ENCODE assay signal across 1 cellular context in genomic region chr5:79111960-79112702, GRCh38.
TF ChIP-seq lines count a peak whose summit lies in the region.

No MANE protein-coding gene starts in this region.

TF ChIP-seq in K562, 482 proteins besides CTCF, POLR2A, EP300 and RAD21:
- TF ChIP-seq, protein P1, sequence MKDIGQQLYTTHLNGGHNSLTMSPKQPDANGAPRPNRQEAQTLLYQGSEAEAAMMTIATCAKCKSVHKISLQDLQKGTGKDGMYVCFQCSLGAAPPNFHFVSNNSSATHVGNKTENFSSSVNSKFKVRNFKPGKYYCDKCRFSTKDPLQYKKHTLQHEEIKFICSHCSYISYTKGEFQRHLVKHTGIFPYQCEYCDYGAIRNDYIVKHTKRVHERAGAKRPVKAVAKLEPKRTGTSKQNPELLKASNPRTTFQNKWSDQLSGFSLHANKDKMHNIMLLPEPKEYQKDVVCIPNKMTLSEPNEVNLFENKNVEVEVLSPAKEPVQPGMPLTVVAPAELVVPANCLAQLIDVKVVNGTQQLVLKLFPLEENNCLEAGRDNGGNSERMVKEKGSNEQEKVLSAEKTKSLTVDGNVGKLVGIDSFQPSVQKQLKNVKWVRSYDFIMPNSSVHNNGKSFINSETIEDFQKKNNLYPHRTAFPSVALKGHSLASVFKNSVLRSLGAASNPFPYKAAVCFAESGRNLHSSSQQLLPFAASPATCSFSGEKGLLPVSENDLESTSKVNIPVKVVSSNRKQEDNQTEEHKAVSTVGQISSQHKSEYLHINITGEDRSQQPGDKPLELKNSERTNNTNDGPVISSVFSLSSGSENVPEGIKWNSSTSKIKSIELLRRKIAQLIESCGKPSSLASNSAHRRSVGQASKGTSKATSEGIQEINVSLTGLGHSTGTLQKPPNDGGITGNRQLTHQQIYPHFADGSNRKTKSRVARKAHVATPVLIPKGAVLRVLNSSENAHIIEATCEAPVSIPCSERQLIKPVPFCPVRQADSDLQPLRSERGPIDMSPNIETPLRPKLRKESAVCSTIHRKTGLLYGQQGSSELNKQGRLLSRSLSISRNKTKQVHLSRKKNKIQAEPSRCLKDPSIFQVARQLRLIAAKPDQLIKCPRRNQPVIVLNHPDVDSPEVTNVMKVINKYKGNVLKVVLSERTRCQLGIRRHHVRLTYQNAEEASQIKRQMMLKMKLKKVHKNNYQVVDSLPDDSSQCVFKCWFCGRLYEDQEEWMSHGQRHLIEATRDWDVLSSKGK (CRISPR knock-in tag; IDR thresholded peaks at IDR 0.05): no peak
- no peak for TF ChIP-seq TAF1 (IDR thresholded peaks at IDR 0.05; ENCODE audit: control insufficient read depth, extremely low read depth, insufficient read depth, low read length, severe bottlenecking)
- TF ChIP-seq EZH2 (IDR thresholded peaks at IDR 0.05; ENCODE audit: borderline replicate concordance, low read depth, low read length): 0 out of 2 replicates have a peak, but pooled peaks have one; percentile 43
- no peak for TF ChIP-seq TARDBP (IDR thresholded peaks at IDR 0.05)
- no peak for TF ChIP-seq TSC22D4 (tag; IDR thresholded peaks at IDR 0.05)
- TF ChIP-seq ZNF395 (CRISPR knock-in tag; IDR thresholded peaks at IDR 0.05): no peak
